In genomic region chr6:43175676-43176422, GRCh38 we compare ENCODE assay signal across 10 cellular contexts. TPM values are rescaled to one million over a fixed set of nuclear protein-coding genes. Genes with fewer than 3 reads are reported as not detected.
DNase-seq lines count a peak whose midpoint lies in the region; ATAC-seq and TF ChIP-seq lines count a peak whose summit lies in the region.
"Had no signal": no experiment of that assay in that cellular context is flagged by ENCODE, and none has a peak within 500 bp of the region (broad histone marks: within the 10 kb centered on the region; RNA-seq: fewer than 3 reads in every experiment).

No MANE protein-coding gene starts in this region.

- H3K27me3 ChIP-seq in smooth muscle cell (ENCODE audit: low read depth) = no peaks in the 10 kb centered on the region
- no peaks in the 10 kb centered on the region for H3K27me3 ChIP-seq in HAP-1 (ENCODE audit: low read depth)
- H3K27me3 ChIP-seq: MG63 had no signal

- CTCF ChIA-PET in activated B cell treated with CpG ODN at 0.5 μM for 24 hours (lab: Charles Lee) = interaction anchor here (0.6 kb wide), 1 partner anchor 271 kb away, joined by 3 read pairs; no protein-coding TSS in a partner anchor

- intact Hi-C loops in activated B cell treated with CpG ODN at 0.5 μM for 24 hours (cut with micrococcal nuclease) = loop anchor here (2.0 kb wide), 1 partner anchor 161 kb away; the partner anchor contains the start of gene KLHDC3

- H3K4me1 Mint-ChIP-seq in activated B cell treated with CpG ODN at 0.5 μM for 24 hours (peaks cover 42% of the 10 kb centered on the region), immature natural killer cell (peaks cover 39 to 45% of the 10 kb centered on the region in 2 donors)

- no peaks in the 10 kb centered on the region for H3K9me3 Mint-ChIP-seq in activated B cell treated with CpG ODN at 0.5 μM for 24 hours
- no peaks in the 10 kb centered on the region for H3K9me3 Mint-ChIP-seq in immature natural killer cell

- POLR2A ChIA-PET in activated B cell treated with CpG ODN at 0.5 μM for 24 hours (lab: Charles Lee) = interaction anchor here (0.6 to 1.6 kb wide), 4 partner anchors 44 to 228 kb away, joined by 3 to 10 read pairs (median 4); no protein-coding TSS in a partner anchor

- peak overlapping the region; percentile 98 for H3K27ac ChIP-seq in smooth muscle cell (ENCODE audit: low read depth)

- H3K27me3 Mint-ChIP-seq in activated B cell treated with CpG ODN at 0.5 μM for 24 hours = no peaks in the 10 kb centered on the region
- peaks cover 2 to 9% (median 7%) of the 10 kb centered on the region in 3 donors for H3K27me3 Mint-ChIP-seq in immature natural killer cell (ENCODE audit: low read depth in 3 of 3)

- H3K4me2 ChIP-seq in smooth muscle cell = no peak overlapping the region

- H3K27ac Mint-ChIP-seq in activated B cell treated with CpG ODN at 0.5 μM for 24 hours (peak overlapping the region; percentile 46), immature natural killer cell (peak overlapping the region in 4 of 6 donors; percentile 89 to 94 (median 93))

- peak overlapping the region; percentile 81 for H3K9ac ChIP-seq in smooth muscle cell (ENCODE audit: low read depth)

- no peak for ATAC-seq in activated B cell treated with CpG ODN at 0.5 μM for 24 hours (ENCODE audit: low read depth)

- no peak overlapping the region for H2AFZ ChIP-seq in smooth muscle cell (ENCODE audit: low read depth)

- DNase-seq in EH (ENCODE audit: low read depth) (peak; percentile 9), activated B cell treated with CpG ODN at 0.5 μM for 24 hours (no peak), immature natural killer cell (no peak), smooth muscle cell (lab: John Stamatoyannopoulos, UW; ENCODE audit: unreplicated experiment) (no peak), 8988T (no peak), HAP-1 (ENCODE audit: low spot score in 2 of 2) (no peak), NCI-H2029 (lab: John Stamatoyannopoulos, UW) (no peak), KBM-7 (no peak)
- DNase-seq: DMS79, MG63 had no signal

- H3K36me3 Mint-ChIP-seq in activated B cell treated with CpG ODN at 0.5 μM for 24 hours (ENCODE audit: low read depth) = peaks cover 53% of the 10 kb centered on the region
- peaks cover 4 to 12% (median 7%) of the 10 kb centered on the region in 3 donors for H3K36me3 Mint-ChIP-seq in immature natural killer cell

- H3K36me3 ChIP-seq in smooth muscle cell (ENCODE audit: low read depth) (peaks cover 4% of the 10 kb centered on the region), HAP-1 (replicated peaks) (peaks cover 41% of the 10 kb centered on the region)

- peaks cover 34% of the 10 kb centered on the region for H3F3A ChIP-seq in smooth muscle cell (ENCODE audit: low read depth)

- H3K79me2 ChIP-seq in smooth muscle cell (ENCODE audit: low read depth) = peaks cover 53% of the 10 kb centered on the region

- in situ Hi-C loops in HAP-1 (cut with MboI; ENCODE audit: low sequenced_read_pairs) = no loop called here
- in situ Hi-C loops in KBM-7 (cut with MboI; ENCODE audit: low pct_unique_long_range_greater_than_20kb, low sequenced_read_pairs) = no loop called here

- TF ChIP-seq CTCF in activated B cell treated with CpG ODN at 0.5 μM for 24 hours (IDR thresholded peaks at IDR 0.05) (no peak), smooth muscle cell (IDR thresholded peaks at IDR 0.05; ENCODE audit: borderline replicate concordance, insufficient read depth, poor library complexity, severe bottlenecking) (no peak)

- peaks cover 19% of the 10 kb centered on the region for H3K4me1 ChIP-seq in smooth muscle cell (ENCODE audit: low read depth)
- peaks cover 14% of the 10 kb centered on the region for H3K4me1 ChIP-seq in HAP-1

- H3K9me3 ChIP-seq in smooth muscle cell (replicated peaks; ENCODE audit: low read depth) (no peaks in the 10 kb centered on the region), HAP-1 (no peaks in the 10 kb centered on the region)
- H3K9me3 ChIP-seq: MG63 had no signal

- peaks cover 28% of the 10 kb centered on the region for H4K20me1 ChIP-seq in smooth muscle cell (ENCODE audit: low read depth)

- H3K4me3 ChIP-seq in smooth muscle cell = no peak overlapping the region
- no peak overlapping the region for H3K4me3 ChIP-seq in HAP-1
- H3K4me3 ChIP-seq: MG63 had no signal

- 95% methylated on average over 11 of the region's 11 CpGs for WGBS in smooth muscle cell (ENCODE audit: low lambda C conversion rate)

- H3K4me3 Mint-ChIP-seq in activated B cell treated with CpG ODN at 0.5 μM for 24 hours (no peak overlapping the region), immature natural killer cell (no peak overlapping the region)

RNA-seq across cellular contexts. Expression of gene SRF, which starts 4.8 kb away (rescaled TPM):
- total RNA-seq in activated B cell treated with CpG ODN at 0.5 μM for 24 hours (35.9 and 37.8 TPM in 2 replicates), smooth muscle cell (20.6 and 22.9 TPM in 2 replicates)
- polyA plus RNA-seq in immature natural killer cell (1 to 10 TPM; 4.8 to 7.3 (median 5.2) TPM), smooth muscle cell (6.8 and 9.3 TPM in 2 replicates)

RNA-seq across cellular contexts. Expression of gene CUL9, which starts 6.1 kb away (rescaled TPM):
- total RNA-seq in activated B cell treated with CpG ODN at 0.5 μM for 24 hours (69.2 and 70.8 TPM in 2 replicates), smooth muscle cell (18.8 and 22.3 TPM in 2 replicates)
- polyA plus RNA-seq in immature natural killer cell (1 to 10 TPM; 2.2 to 8.5 (median 4.4) TPM), smooth muscle cell (13.9 and 37.1 TPM in 2 replicates)

RNA-seq across cellular contexts. Expression of gene DNPH1, which starts 53.4 kb away (rescaled TPM):
- total RNA-seq in activated B cell treated with CpG ODN at 0.5 μM for 24 hours = 56.7 and 57.5 TPM in 2 replicates
- 10 to 100 TPM; 23.7 to 36.8 (median 33.6) TPM for polyA plus RNA-seq in immature natural killer cell
- total RNA-seq in smooth muscle cell = 18.4 and 33.8 TPM in 2 replicates
- polyA plus RNA-seq in smooth muscle cell = 82.1 and 82.4 TPM in 2 replicates
